In the genomic region with DNA sequence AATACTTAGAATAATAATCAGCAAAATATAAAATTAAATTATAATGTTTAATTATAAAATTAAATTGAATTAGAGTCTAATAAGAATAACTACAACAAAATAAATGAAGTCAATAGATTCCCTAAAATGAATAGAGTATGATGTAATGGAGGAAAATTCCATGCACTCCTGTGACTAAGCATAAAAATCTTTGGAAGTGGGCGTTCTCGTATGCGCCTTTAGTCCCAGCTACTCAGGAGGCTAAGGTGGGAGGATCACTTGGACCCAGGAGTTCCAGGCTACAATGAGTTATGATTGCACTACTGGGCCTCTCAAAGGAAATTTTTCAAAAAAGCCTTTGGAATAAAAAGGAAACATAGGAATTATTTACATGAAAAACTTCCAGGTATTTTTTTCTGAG, we compare ENCODE assay signal across 17 cellular contexts.
A peak's percentile ranks its signal among the peaks of the same experiment; 100 is the strongest.
DNase-seq lines count a peak whose midpoint lies in the region; FAIRE-seq lines count a peak whose summit lies in the region.
"Had no signal": no experiment of that assay in that cellular context is flagged by ENCODE, and none has a peak within 500 bp of the region (broad histone marks: within the 10 kb centered on the region; RNA-seq: fewer than 3 reads in every experiment).

No MANE protein-coding gene starts in this region.

- FAIRE-seq in RCC 7860 (lab: Jason Lieb, UNC): peak; percentile 62
- FAIRE-seq: GM12891, GM19239, H1, HTR-8/SVneo had no signal

- in situ Hi-C loops in G401 (cut with HindIII; ENCODE audit: low sequenced_read_pairs): no loop called here

- DNase-seq in Daoy (ENCODE audit: low read depth) (peak; percentile 2), RCC 7860 (ENCODE audit: low spot score) (peak; percentile 8), astrocyte of the hippocampus (ENCODE audit: low read depth, low spot score) (peak; percentile 37), renal cortical epithelial cell (ENCODE audit: low read depth) (peak; percentile 9), G401 (ENCODE audit: low spot score) (no peak), hypothalamus (lab: John Stamatoyannopoulos, UW) (no peak)
- DNase-seq in stimulated activated naive CD4-positive, alpha-beta T cell (lab: John Stamatoyannopoulos, UW): no peak
- DNase-seq: ACHN; Calu3; CD4-positive, CD25-positive, alpha-beta regulatory T cell; DMS 273 treated with DMSO at 0.1 percent for 48 hours; HCEC 1CT; HFFc6 had no signal

Comparison
In these comparisons a context has a peak if more than half of its experiments do, and no peak if none do; other contexts are left out.
1. DNase-seq: peak in Daoy (single experiment), RCC 7860 (single experiment), astrocyte of the hippocampus (single experiment) and renal cortical epithelial cell (single experiment); none in G401 (single experiment), hypothalamus (0 of 51) and stimulated activated naive CD4-positive, alpha-beta T cell (0 of 6).